Comparison of ENCODE assay signal across 15 cellular contexts in the genomic region with DNA sequence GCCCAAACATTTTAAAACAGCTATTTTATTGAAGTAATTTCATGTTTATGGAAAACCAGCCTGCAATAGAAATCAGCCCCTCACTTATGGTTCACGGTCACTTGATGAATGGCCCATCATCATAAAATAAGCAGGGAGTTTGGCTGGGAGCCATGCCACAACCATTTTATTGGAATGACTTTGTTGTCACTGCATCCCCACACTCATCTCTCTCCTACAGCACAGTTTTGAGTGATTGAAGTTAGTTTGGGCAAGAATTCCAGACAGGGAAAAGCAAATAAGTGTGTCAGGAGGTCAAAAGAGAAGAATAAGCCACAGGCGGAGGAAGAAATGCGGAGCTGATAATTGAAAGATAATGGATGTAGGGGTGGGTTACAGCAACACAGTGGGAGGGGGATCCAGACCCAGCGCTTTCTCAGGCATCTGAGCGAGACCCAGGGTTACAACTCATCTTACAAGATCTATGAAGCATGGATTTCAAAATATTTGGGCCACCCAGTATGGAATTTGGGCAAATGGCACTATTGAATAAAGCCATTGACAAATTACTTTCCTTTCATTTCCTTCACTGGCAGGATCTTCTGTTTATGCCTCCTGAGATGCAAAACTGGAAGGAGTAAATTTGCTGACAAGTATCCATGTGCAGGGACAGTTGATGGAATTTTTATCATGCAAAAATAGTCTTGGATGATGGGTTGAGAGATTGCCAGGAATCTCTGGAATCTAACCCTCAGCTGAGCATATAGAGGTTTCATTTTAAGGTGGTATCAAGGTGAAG.
DNase-seq lines count a peak whose midpoint lies in the region; ATAC-seq and TF ChIP-seq lines count a peak whose summit lies in the region.
"Had no signal": no experiment of that assay in that cellular context is flagged by ENCODE, and none has a peak within 500 bp of the region (broad histone marks: within the 10 kb centered on the region; RNA-seq: fewer than 3 reads in every experiment).

No MANE protein-coding gene starts in this region.

- no peaks in the 10 kb centered on the region for H3K36me3 ChIP-seq in transverse colon
- H3K36me3 ChIP-seq: thyroid gland had no signal

- no peak for TF ChIP-seq POLR2A in transverse colon (IDR thresholded peaks at IDR 0.05)

- WGBS in transverse colon (ENCODE audit: low coverage in 1 of 2), 2 donors, result 69 to 76% methylated on average over 5 of the region's 5 CpGs

- TF ChIP-seq CTCF in choroid plexus epithelial cell (conservative IDR thresholded peaks at IDR 0.05; ENCODE audit: low read depth, low read length) (no peak), transverse colon (IDR thresholded peaks at IDR 0.05) (no peak)

- no peaks in the 10 kb centered on the region for H3K9me3 ChIP-seq in transverse colon
- H3K9me3 ChIP-seq: thyroid gland had no signal

- DNase-seq in NCI-H2029 (lab: John Stamatoyannopoulos, UW), result peak; percentile 28
- DNase-seq in NCI-H2029 treated with DMSO at 0.1 percent for 48 hours (lab: John Stamatoyannopoulos, UW), result no peak
- peak; percentile 59 for DNase-seq in NCI-H1105 treated with DMSO at 0.1 percent for 48 hours (lab: John Stamatoyannopoulos, UW)
- DNase-seq in choroid plexus epithelial cell (ENCODE audit: low read depth), result peak; percentile 29
- DNase-seq in retina, result peak; percentile 39
- DNase-seq in dermis blood vessel endothelial cell, result no peak
- no peak for DNase-seq in transverse colon
- DNase-seq: activated naive CD8-positive, alpha-beta T cell treated with anti-CD3 and anti-CD28 coated beads, Interleukin-2, amount 10 ng/mL, durations not matched to agents 7 days and 5 days; cortex of kidney; naive B cell; NCI-H2107; thyroid gland had no signal

- H3K4me1 ChIP-seq in transverse colon, result peaks cover 0 to 5% (median 0%) of the 10 kb centered on the region in 4 donors

- intact Hi-C loops in transverse colon (cut with DNase I; ENCODE audit: low total_unique reads), result no loop called here

- H3K27ac ChIP-seq in transverse colon, result no peak overlapping the region
- H3K27ac ChIP-seq: skin epidermis, thyroid gland had no signal

- TF ChIP-seq EP300 in transverse colon (IDR thresholded peaks at IDR 0.05; ENCODE audit: low read depth), result no peak

- H3K4me3 ChIP-seq in choroid plexus epithelial cell (ENCODE audit: low read depth, low read length) (no peak overlapping the region), transverse colon (no peak overlapping the region)
- H3K4me3 ChIP-seq: GM23338, skin epidermis, thyroid gland had no signal

- no peak for ATAC-seq in GM18498 (IDR thresholded peaks at IDR 0.05; ENCODE audit: unreplicated experiment)
- ATAC-seq: GM23338 had no signal

- in situ Hi-C loops in transverse colon (cut with MboI; ENCODE audit: low pct_ligation_motif_present in 1 of 4, low pct_unique_long_range_greater_than_20kb in 1 of 4, low sequenced_read_pairs in 3 of 4), result no loop called here

- H3K27me3 ChIP-seq in transverse colon, result no peaks in the 10 kb centered on the region
- H3K27me3 ChIP-seq: thyroid gland had no signal

Comparison
In these comparisons a context has a peak if more than half of its experiments do, and no peak if none do; other contexts are left out.
1. DNase-seq: peak in NCI-H2029 (single experiment), NCI-H1105 treated with DMSO at 0.1 percent for 48 hours (single experiment), choroid plexus epithelial cell (single experiment) and retina (single experiment); none in NCI-H2029 treated with DMSO at 0.1 percent for 48 hours (single experiment), dermis blood vessel endothelial cell (single experiment) and transverse colon (single experiment).